ENCODE assay signal across 16 cellular contexts in the genomic region with DNA sequence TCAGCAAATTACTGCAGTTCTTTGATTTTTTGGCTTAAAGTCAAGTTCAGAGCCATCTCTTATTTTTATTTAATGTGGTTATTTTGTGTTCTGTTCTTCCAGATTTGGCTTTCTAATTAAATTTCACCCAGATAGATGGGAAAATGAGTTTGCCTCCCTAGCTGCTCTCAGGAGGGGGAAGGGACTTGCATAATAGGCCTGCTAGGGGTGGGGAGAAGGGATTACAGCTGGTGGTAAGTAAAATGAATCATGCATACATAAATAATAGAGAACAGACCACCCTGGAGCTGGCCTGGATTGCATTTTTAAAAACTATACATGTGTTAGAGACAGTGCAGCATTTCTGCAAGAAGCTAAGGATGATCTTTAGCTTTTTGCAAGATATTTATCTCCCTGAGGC. TPM values are rescaled to one million over a fixed set of nuclear protein-coding genes. Genes with fewer than 3 reads are reported as not detected.
DNase-seq lines count a peak whose midpoint lies in the region; ATAC-seq and TF ChIP-seq lines count a peak whose summit lies in the region.
"Had no signal": no experiment of that assay in that cellular context is flagged by ENCODE, and none has a peak within 500 bp of the region (broad histone marks: within the 10 kb centered on the region; RNA-seq: fewer than 3 reads in every experiment).

No MANE protein-coding gene starts in this region.

- H3K4me1 Mint-ChIP-seq in osteocyte (ENCODE audit: unreplicated experiment) = peaks cover 32% of the 10 kb centered on the region

- peak overlapping the region; percentile 58 for H3K27ac Mint-ChIP-seq in osteocyte (ENCODE audit: unreplicated experiment)
- H3K27ac Mint-ChIP-seq: memory B cell had no signal

- ATAC-seq in foreskin keratinocyte = no peak

- no peak overlapping the region for H3K27ac ChIP-seq in foreskin keratinocyte
- H3K27ac ChIP-seq: cardiac muscle cell, stomach had no signal

- H3K27me3 ChIP-seq in foreskin keratinocyte = peaks cover 26% of the 10 kb centered on the region
- H3K27me3 ChIP-seq: cardiac muscle cell, stomach had no signal

- in situ Hi-C loops in GM13977 (cut with MboI; ENCODE audit: low pct_unique_long_range_greater_than_20kb, low sequenced_read_pairs, unreplicated experiment) = no loop called here

- no peak for TF ChIP-seq CTCF in choroid plexus epithelial cell (conservative IDR thresholded peaks at IDR 0.05; ENCODE audit: low read depth, low read length)
- TF ChIP-seq CTCF in osteocyte (IDR thresholded peaks at IDR 0.05) = no peak
- no peak for TF ChIP-seq CTCF in GM13977 (IDR thresholded peaks at IDR 0.05; ENCODE audit: extremely low read depth, insufficient read depth, missing control alignments)
- TF ChIP-seq CTCF in foreskin keratinocyte (conservative IDR thresholded peaks at IDR 0.05) = no peak

- peaks cover 1% of the 10 kb centered on the region for H3K36me3 Mint-ChIP-seq in osteocyte (ENCODE audit: unreplicated experiment)
- H3K36me3 Mint-ChIP-seq: memory B cell had no signal

- H3K4me3 Mint-ChIP-seq in osteocyte (ENCODE audit: unreplicated experiment) = no peak overlapping the region
- H3K4me3 Mint-ChIP-seq: memory B cell had no signal

- H3K4me1 ChIP-seq in foreskin keratinocyte = no peaks in the 10 kb centered on the region

- H3K4me3 ChIP-seq in choroid plexus epithelial cell (ENCODE audit: low read depth, low read length) = no peak overlapping the region
- H3K4me3 ChIP-seq: cardiac muscle cell, stomach had no signal

- H3K9me3 Mint-ChIP-seq in osteocyte (ENCODE audit: unreplicated experiment) = peaks cover 17% of the 10 kb centered on the region

- DNase-seq in EL = peak; percentile 29
- peak; percentile 60 for DNase-seq in NCI-H69 (lab: John Stamatoyannopoulos, UW)
- DNase-seq in choroid plexus epithelial cell (ENCODE audit: low read depth) = peak; percentile 73
- peak; percentile 30 for DNase-seq in osteocyte (ENCODE audit: extremely low spot score, unreplicated experiment)
- DNase-seq in GM13977 (ENCODE audit: low spot score) = no peak
- no peak for DNase-seq in foreskin keratinocyte
- no peak for DNase-seq in ureter (ENCODE audit: low spot score)
- DNase-seq: activated gamma-delta T cell treated with Interleukin-2 at 50 U/mL for 16 hours; CD4-positive, alpha-beta T cell; effector memory CD4-positive, alpha-beta T cell; GF-D8; nucleus accumbens; OCI-M1; stomach had no signal

- no peaks in the 10 kb centered on the region for H3K27me3 Mint-ChIP-seq in osteocyte (ENCODE audit: unreplicated experiment)
- H3K27me3 Mint-ChIP-seq: CD4-positive, alpha-beta T cell had no signal

RNA-seq across cellular contexts. Expression of gene PXYLP1, which starts 3.9 kb away (rescaled TPM):
- total RNA-seq in osteocyte (21.2 and 21.9 TPM in 2 replicates), foreskin keratinocyte (3.0 and 3.9 TPM in 2 replicates), ureter (26.3 TPM)
- 1.8 and 1.9 TPM in 2 replicates for polyA plus RNA-seq in foreskin keratinocyte

Comparison
In these comparisons a context has a peak if more than half of its experiments do, and no peak if none do; other contexts are left out.
1. DNase-seq: peak in EL (single experiment), NCI-H69 (single experiment), choroid plexus epithelial cell (single experiment) and osteocyte (single experiment); none in GM13977 (single experiment), foreskin keratinocyte (0 of 2) and ureter (single experiment).